Comparison of ENCODE assay signal across 18 cellular contexts in genomic region chr2:26238301-26238958, GRCh38. TPM values are rescaled to one million over a fixed set of nuclear protein-coding genes. Genes with fewer than 3 reads are reported as not detected.
DNase-seq lines count a peak whose midpoint lies in the region; ATAC-seq, FAIRE-seq and TF ChIP-seq lines count a peak whose summit lies in the region.
"Had no signal": no experiment of that assay in that cellular context is flagged by ENCODE, and none has a peak within 500 bp of the region (broad histone marks: within the 10 kb centered on the region; RNA-seq: fewer than 3 reads in every experiment).

No MANE protein-coding gene starts in this region.

- POLR2A ChIA-PET in HepG2 (lab: Yijun Ruan, JAX) = no interaction called here

- no peak for TF ChIP-seq CTCF in AG10803 (conservative IDR thresholded peaks at IDR 0.05; ENCODE audit: low read length)
- TF ChIP-seq CTCF in cardiac fibroblast (IDR thresholded peaks at IDR 0.05; ENCODE audit: low read depth, low read length) = no peak
- TF ChIP-seq CTCF in HepG2 (CRISPR knock-in tag; IDR thresholded peaks at IDR 0.05) = no peak

- peaks cover 10 to 40% of the 10 kb centered on the region in 2 experiments for H3K36me3 ChIP-seq in HepG2 (replicated peaks in 1 of 2; ENCODE audit: control insufficient read depth in 1 of 2, insufficient read depth in 2 of 2, low read length in 2 of 2)
- H3K36me3 ChIP-seq: breast epithelium had no signal

- peak; percentile 26 for DNase-seq in AG10803 (ENCODE audit: low read depth)
- peak; percentile 16 for DNase-seq in KBM-7
- peak; percentile 23 to 57 for DNase-seq in cardiac fibroblast (ENCODE audit: low read depth in 2 of 2)
- DNase-seq in HepG2 (ENCODE audit: low spot score) = peak; percentile 76
- DNase-seq in activated CD4-positive, alpha-beta T cell treated with anti-CD3 and anti-CD28 coated beads, Interleukin-2, amount 50 U/mL, for 4 hours = no peak
- no peak for DNase-seq in NCI-H1436 (lab: John Stamatoyannopoulos, UW)
- DNase-seq in DMS53 treated with DMSO at 0.1 percent for 48 hours (lab: John Stamatoyannopoulos, UW; ENCODE audit: unreplicated experiment) = no peak
- DNase-seq: activated CD4-positive, alpha-beta memory T cell treated with anti-CD3 and anti-CD28 coated beads, Interleukin-2, amount 10 ng/mL, durations not matched to agents 7 days and 5 days; activated naive CD8-positive, alpha-beta T cell treated with anti-CD3 and anti-CD28 coated beads for 36 hours; activated T-cell treated with anti-CD3 and anti-CD28 coated beads, Interleukin-2, amount 50 U/mL, for 24 hours; esophagus squamous epithelium; left colon; NCI-H1092 treated with DMSO at 0.1 percent for 48 hours; stimulated activated CD4-positive, alpha-beta T cell treated with anti-CD3 and anti-CD28 coated beads, Interleukin-2, amount 100 ng/mL, for 48 hours; substantia nigra had no signal

- ATAC-seq in HepG2 = peak; percentile 70
- no peak for ATAC-seq in HG03025 (IDR thresholded peaks at IDR 0.05; ENCODE audit: low FRiP score, unreplicated experiment)
- ATAC-seq: left colon had no signal

- no peaks in the 10 kb centered on the region for H3K27me3 ChIP-seq in HepG2 (ENCODE audit: control insufficient read depth in 1 of 2, insufficient read depth in 2 of 2, low read length in 2 of 2)
- H3K27me3 ChIP-seq: breast epithelium, esophagus squamous epithelium had no signal

- 69% methylated on average over 4 of the region's 4 CpGs for WGBS in HepG2 (ENCODE audit: low lambda C conversion rate)

- peak; percentile 53 for FAIRE-seq in HepG2 (lab: Jason Lieb, UNC)
- FAIRE-seq: RCC 7860 had no signal

- TF ChIP-seq EP300 in HepG2 (IDR thresholded peaks at IDR 0.05; ENCODE audit: low read depth in 2 of 2, low read length in 2 of 2) (peak in 1 of 2 experiments; percentile 41; a peak in 1 of 4 replicates), HepG2 (CRISPR knock-in tag; IDR thresholded peaks at IDR 0.05; ENCODE audit: borderline replicate concordance) (no peak; the same call in 1 of the 2 replicates)

- TF ChIP-seq RAD21 in HepG2 (CRISPR knock-in tag; IDR thresholded peaks at IDR 0.05) = no peak

- H3K4me3 ChIP-seq in AG10803 (ENCODE audit: low read length) (no peak overlapping the region), cardiac fibroblast (replicated peaks in 1 of 2; ENCODE audit: low read depth in 2 of 2, low read length in 2 of 2) (no peak overlapping the region), HepG2 (replicated peaks in 1 of 3; ENCODE audit: insufficient read depth in 1 of 3, low read depth in 2 of 3, low read length in 3 of 3) (no peak overlapping the region; a peak in 1 of 6 replicates)
- H3K4me3 ChIP-seq: breast epithelium, esophagus squamous epithelium had no signal

- peak overlapping the region; percentile 23 for H3K27ac ChIP-seq in HepG2 (ENCODE audit: extremely low read length, insufficient read depth, low read length)
- H3K27ac ChIP-seq: breast epithelium, esophagus squamous epithelium had no signal

- TF ChIP-seq POLR2A in HepG2 (IDR thresholded peaks at IDR 0.05; ENCODE audit: insufficient read depth in 1 of 2, low read depth in 2 of 2, low read length in 2 of 2) = no peak

- H3K9me3 ChIP-seq in HepG2 (ENCODE audit: low read length) = no peaks in the 10 kb centered on the region
- H3K9me3 ChIP-seq: breast epithelium, esophagus squamous epithelium had no signal

- in situ Hi-C loops in KBM-7 (cut with MboI; ENCODE audit: low pct_unique_long_range_greater_than_20kb, low sequenced_read_pairs) (no loop called here), HepG2 (cut with HindIII; ENCODE audit: extremely low pct_ligation_motif_present, low pct_unique_long_range_greater_than_20kb) (loop anchor here (5.0 to 10.0 kb wide), 2 partner anchors 94 to 226 kb away; no protein-coding TSS in a partner anchor)

- H3K79me2 ChIP-seq in HepG2 (ENCODE audit: insufficient read depth, low read length) = peaks cover 56% of the 10 kb centered on the region

- no peak overlapping the region for H2AFZ ChIP-seq in HepG2 (ENCODE audit: low read length)

- H3K4me2 ChIP-seq in HepG2 (ENCODE audit: low read depth, low read length) = peak overlapping the region; percentile 37; the same call in 1 of the 2 replicates

- CTCF ChIA-PET in HepG2 (lab: Yijun Ruan, JAX; ENCODE audit: low intra/inter-chr PET ratio, low total read pairs) = interaction anchor here (0.9 kb wide), 1 partner anchor 76 kb away, joined by 3 read pairs; no protein-coding TSS in a partner anchor

- no TSS peak for BruUV-seq in HepG2 (replicated peaks; lab: Mats Ljungman, UMichigan)

- no peak overlapping the region for H3K9ac ChIP-seq in HepG2 (ENCODE audit: insufficient read depth, low read depth, low read length)

- intact Hi-C loops in HepG2 (cut with micrococcal nuclease; ENCODE audit: unreplicated experiment) = no loop called here

- H3K4me1 ChIP-seq in HepG2 (ENCODE audit: insufficient read depth, low read length) = peaks cover 55% of the 10 kb centered on the region
- H3K4me1 ChIP-seq: breast epithelium had no signal

- H4K20me1 ChIP-seq in HepG2 (ENCODE audit: insufficient read depth, low read length) = peaks cover 28% of the 10 kb centered on the region

TF ChIP-seq in HepG2, 621 proteins besides CTCF, POLR2A, EP300 and RAD21 (continues in another document):
- TF ChIP-seq PHF21A (CRISPR knock-in tag; IDR thresholded peaks at IDR 0.05) = no peak
- no peak for TF ChIP-seq ZNF746 (CRISPR knock-in tag; IDR thresholded peaks at IDR 0.05)
- peak; percentile 87 for TF ChIP-seq MIER3 (CRISPR knock-in tag; IDR thresholded peaks at IDR 0.05; ENCODE audit: borderline replicate concordance)
- TF ChIP-seq ZNF280B (CRISPR knock-in tag; IDR thresholded peaks at IDR 0.05; ENCODE audit: borderline replicate concordance) = no peak

RNA-seq across cellular contexts. Expression of gene HADHA, which starts 6.0 kb away (rescaled TPM):
- total RNA-seq in HepG2 (2016; rRNA removed; fragmentation: Illumina TruSeq; extraction: Trizol) = 270 and 385 TPM in 2 replicates
- total RNA-seq in HepG2 (2016; cell fraction: cytosol; rRNA removed; fragmentation: Illumina TruSeq; extraction: Trizol; ENCODE audit: low read depth) = 28.5 and 37.3 TPM in 2 replicates
- total RNA-seq in HepG2 (2016; cell fraction: insoluble cytoplasmic fraction; rRNA removed; fragmentation: Illumina TruSeq; extraction: Trizol) = 269 and 366 TPM in 2 replicates
- 91.6 and 115 TPM in 2 replicates for total RNA-seq in HepG2 (2016; cell fraction: membrane; rRNA removed; fragmentation: Illumina TruSeq; extraction: Trizol)
- 133 TPM in 2 replicates for total RNA-seq in HepG2 (2016; cell fraction: nucleus; rRNA removed; fragmentation: Illumina TruSeq; extraction: Trizol)
- polyA plus RNA-seq in HepG2 (2011; rRNA removed) = 101 and 102 TPM in 2 replicates
- polyA plus RNA-seq in HepG2 (2011; cell fraction: cytosol; rRNA removed) = 101 and 123 TPM in 2 replicates
- 35.5 and 47.7 TPM in 2 replicates for polyA plus RNA-seq in HepG2 (2011; cell fraction: nucleus; rRNA removed)
- 178 and 209 TPM in 2 replicates for polyA plus RNA-seq in HepG2 (2012)
- polyA plus RNA-seq in HepG2 (2016; cell fraction: cytosol; fragmentation: Illumina TruSeq; extraction: Trizol; ENCODE audit: low read depth) = 28.3 and 35.5 TPM in 2 replicates
- polyA plus RNA-seq in HepG2 (2016; cell fraction: insoluble cytoplasmic fraction; fragmentation: Illumina TruSeq; extraction: Trizol; ENCODE audit: low read depth) = 311 and 319 TPM in 2 replicates
- 67.7 and 83.6 TPM in 2 replicates for polyA plus RNA-seq in HepG2 (2016; cell fraction: membrane; fragmentation: Illumina TruSeq; extraction: Trizol; ENCODE audit: low read depth)
- 138 and 139 TPM in 2 replicates for polyA plus RNA-seq in HepG2 (2016; cell fraction: nucleus; fragmentation: Illumina TruSeq; extraction: Trizol; ENCODE audit: insufficient read depth, low read depth)
- 135 and 171 TPM in 2 replicates for polyA minus RNA-seq in HepG2 (2011; rRNA and poly(A)+ RNA removed; ENCODE audit: low replicate concordance)
- polyA minus RNA-seq in HepG2 (2011; cell fraction: cytosol; rRNA and poly(A)+ RNA removed) = 120 and 132 TPM in 2 replicates
- polyA minus RNA-seq in HepG2 (2011; cell fraction: nucleus; rRNA and poly(A)+ RNA removed) = 57.7 and 75.8 TPM in 2 replicates

RNA-seq across cellular contexts. Expression of gene HADHB, which starts 6.3 kb away (rescaled TPM):
- total RNA-seq in HepG2 (2016; rRNA removed; fragmentation: Illumina TruSeq; extraction: Trizol) = 238 and 304 TPM in 2 replicates
- total RNA-seq in HepG2 (2016; cell fraction: cytosol; rRNA removed; fragmentation: Illumina TruSeq; extraction: Trizol; ENCODE audit: low read depth) = 27.8 and 28.9 TPM in 2 replicates
- total RNA-seq in HepG2 (2016; cell fraction: insoluble cytoplasmic fraction; rRNA removed; fragmentation: Illumina TruSeq; extraction: Trizol) = 239 and 297 TPM in 2 replicates
- total RNA-seq in HepG2 (2016; cell fraction: membrane; rRNA removed; fragmentation: Illumina TruSeq; extraction: Trizol) = 45.3 and 49.2 TPM in 2 replicates
- total RNA-seq in HepG2 (2016; cell fraction: nucleus; rRNA removed; fragmentation: Illumina TruSeq; extraction: Trizol) = 107 and 123 TPM in 2 replicates
- polyA plus RNA-seq in HepG2 (2011; rRNA removed) = 97.1 and 112 TPM in 2 replicates
- 101 and 128 TPM in 2 replicates for polyA plus RNA-seq in HepG2 (2011; cell fraction: cytosol; rRNA removed)
- polyA plus RNA-seq in HepG2 (2011; cell fraction: nucleus; rRNA removed) = 35.3 and 43.0 TPM in 2 replicates
- 78.1 and 124 TPM in 2 replicates for polyA plus RNA-seq in HepG2 (2012)
- polyA plus RNA-seq in HepG2 (2016; cell fraction: cytosol; fragmentation: Illumina TruSeq; extraction: Trizol; ENCODE audit: low read depth) = 19.4 and 19.7 TPM in 2 replicates
- polyA plus RNA-seq in HepG2 (2016; cell fraction: insoluble cytoplasmic fraction; fragmentation: Illumina TruSeq; extraction: Trizol; ENCODE audit: low read depth) = 261 and 264 TPM in 2 replicates
- 31.8 and 34.9 TPM in 2 replicates for polyA plus RNA-seq in HepG2 (2016; cell fraction: membrane; fragmentation: Illumina TruSeq; extraction: Trizol; ENCODE audit: low read depth)
- 130 and 134 TPM in 2 replicates for polyA plus RNA-seq in HepG2 (2016; cell fraction: nucleus; fragmentation: Illumina TruSeq; extraction: Trizol; ENCODE audit: insufficient read depth, low read depth)
- polyA minus RNA-seq in HepG2 (2011; rRNA and poly(A)+ RNA removed; ENCODE audit: low replicate concordance) = 138 and 239 TPM in 2 replicates
- polyA minus RNA-seq in HepG2 (2011; cell fraction: cytosol; rRNA and poly(A)+ RNA removed) = 86.5 and 95.1 TPM in 2 replicates
- polyA minus RNA-seq in HepG2 (2011; cell fraction: nucleus; rRNA and poly(A)+ RNA removed) = 71.3 and 79.6 TPM in 2 replicates

Comparison
In these comparisons a context has a peak if more than half of its experiments do, and no peak if none do; other contexts are left out.
1. DNase-seq: peak in AG10803 (single experiment), KBM-7 (single experiment), cardiac fibroblast (2 of 2) and HepG2 (single experiment); none in activated CD4-positive, alpha-beta T cell treated with anti-CD3 and anti-CD28 coated beads, Interleukin-2, amount 50 U/mL, for 4 hours (0 of 2), NCI-H1436 (single experiment) and DMS53 treated with DMSO at 0.1 percent for 48 hours (single experiment).